Comparison of ENCODE assay signal across 10 cellular contexts in genomic region chr3:105827101-105827634, GRCh38. TPM values are rescaled to one million over a fixed set of nuclear protein-coding genes. Genes with fewer than 3 reads are reported as not detected.
A peak's percentile ranks its signal among the peaks of the same experiment; 100 is the strongest.
DNase-seq lines count a peak whose midpoint lies in the region; ATAC-seq and TF ChIP-seq lines count a peak whose summit lies in the region.
"Had no signal": no experiment of that assay in that cellular context is flagged by ENCODE, and none has a peak within 500 bp of the region (broad histone marks: within the 10 kb centered on the region; RNA-seq: fewer than 3 reads in every experiment).

No MANE protein-coding gene starts in this region.

- peak overlapping the region; percentile 99 for H3K27ac Mint-ChIP-seq in activated naive CD4-positive, alpha-beta T cell treated with anti-CD3 and anti-CD28 coated beads for 36 hours
- H3K27ac Mint-ChIP-seq in activated naive CD8-positive, alpha-beta T cell treated with anti-CD3 and anti-CD28 coated beads, Interleukin-2, amount 10 ng/mL, durations not matched to agents 7 days and 5 days, result peak overlapping the region; percentile 79

- intact Hi-C loops in activated naive CD4-positive, alpha-beta T cell treated with anti-CD3 and anti-CD28 coated beads for 36 hours (cut with micrococcal nuclease), result loop anchor here (1.0 kb wide), 14 partner anchors 20 to 601 kb away; no protein-coding TSS in a partner anchor
- intact Hi-C loops in left colon (cut with DNase I, micrococcal nuclease), result no loop called here

- H3K4me1 Mint-ChIP-seq in activated naive CD4-positive, alpha-beta T cell treated with anti-CD3 and anti-CD28 coated beads for 36 hours (ENCODE audit: low read depth), result peaks cover 84% of the 10 kb centered on the region
- peaks cover 66% of the 10 kb centered on the region for H3K4me1 Mint-ChIP-seq in activated naive CD8-positive, alpha-beta T cell treated with anti-CD3 and anti-CD28 coated beads, Interleukin-2, amount 10 ng/mL, durations not matched to agents 7 days and 5 days

- H3K4me3 Mint-ChIP-seq in activated naive CD4-positive, alpha-beta T cell treated with anti-CD3 and anti-CD28 coated beads for 36 hours, result peak overlapping the region; percentile 47
- peak overlapping the region; percentile 74 for H3K4me3 Mint-ChIP-seq in activated naive CD8-positive, alpha-beta T cell treated with anti-CD3 and anti-CD28 coated beads, Interleukin-2, amount 10 ng/mL, durations not matched to agents 7 days and 5 days
- H3K4me3 Mint-ChIP-seq: neural crest cell had no signal

- ATAC-seq in HG02852 (IDR thresholded peaks at IDR 0.05; ENCODE audit: unreplicated experiment) (peak; percentile 39), left colon (no peak)
- ATAC-seq in activated naive CD8-positive, alpha-beta T cell treated with anti-CD3 and anti-CD28 coated beads, Interleukin-2, amount 10 ng/mL, durations not matched to agents 7 days and 5 days (ENCODE audit: low read depth), result peak; percentile 8
- peak; percentile 60 for ATAC-seq in stimulated activated naive CD8-positive, alpha-beta T cell treated with anti-CD3 and anti-CD28 coated beads, Interleukin-15, Interleukin-2, amounts not matched to agents 100 U/mL and 50 U/mL, for 24 hours

- CTCF ChIA-PET in activated naive CD4-positive, alpha-beta T cell treated with anti-CD3 and anti-CD28 coated beads for 36 hours (lab: Charles Lee), result interaction anchor here (0.8 to 1.5 kb wide), 2 partner anchors 57 to 62 kb away, joined by 4 read pairs; no protein-coding TSS in a partner anchor

- H3K36me3 Mint-ChIP-seq in activated naive CD4-positive, alpha-beta T cell treated with anti-CD3 and anti-CD28 coated beads for 36 hours (ENCODE audit: low read depth), result peaks cover 48% of the 10 kb centered on the region
- H3K36me3 Mint-ChIP-seq in activated naive CD8-positive, alpha-beta T cell treated with anti-CD3 and anti-CD28 coated beads, Interleukin-2, amount 10 ng/mL, durations not matched to agents 7 days and 5 days, result peaks cover 66% of the 10 kb centered on the region

- POLR2A ChIA-PET in activated naive CD8-positive, alpha-beta T cell treated with anti-CD3 and anti-CD28 coated beads, Interleukin-2, amount 10 ng/mL, durations not matched to agents 7 days and 5 days (lab: Charles Lee), result no interaction called here

- DNase-seq in activated naive CD4-positive, alpha-beta T cell treated with anti-CD3 and anti-CD28 coated beads for 36 hours, result no peak
- no peak for DNase-seq in activated naive CD4-positive, alpha-beta T cell (lab: John Stamatoyannopoulos, UW)
- DNase-seq in activated naive CD8-positive, alpha-beta T cell treated with anti-CD3 and anti-CD28 coated beads, Interleukin-2, amount 10 ng/mL, durations not matched to agents 7 days and 5 days, result no peak
- no peak for DNase-seq in stimulated activated naive CD8-positive, alpha-beta T cell treated with anti-CD3 and anti-CD28 coated beads, Interleukin-15, Interleukin-2, amounts not matched to agents 100 U/mL and 50 U/mL, for 24 hours
- DNase-seq in NCI-H1694 treated with DMSO at 0.1 percent for 48 hours (lab: John Stamatoyannopoulos, UW) (no peak), erythroblast (lab: John Stamatoyannopoulos, UW) (no peak), left colon (no peak)
- DNase-seq: NCI-H2171 treated with DMSO at 0.1 percent for 48 hours had no signal

- H3K27me3 Mint-ChIP-seq in activated naive CD4-positive, alpha-beta T cell treated with anti-CD3 and anti-CD28 coated beads for 36 hours (ENCODE audit: low read depth), result no peaks in the 10 kb centered on the region
- H3K27me3 Mint-ChIP-seq in activated naive CD8-positive, alpha-beta T cell treated with anti-CD3 and anti-CD28 coated beads, Interleukin-2, amount 10 ng/mL, durations not matched to agents 7 days and 5 days, result no peaks in the 10 kb centered on the region

- TF ChIP-seq POLR2A in erythroblast (IDR thresholded peaks at IDR 0.05; ENCODE audit: low read length), result no peak

- no peaks in the 10 kb centered on the region for H3K9me3 Mint-ChIP-seq in activated naive CD4-positive, alpha-beta T cell treated with anti-CD3 and anti-CD28 coated beads for 36 hours
- peaks cover 1% of the 10 kb centered on the region for H3K9me3 Mint-ChIP-seq in activated naive CD8-positive, alpha-beta T cell treated with anti-CD3 and anti-CD28 coated beads, Interleukin-2, amount 10 ng/mL, durations not matched to agents 7 days and 5 days
- H3K9me3 Mint-ChIP-seq: neural crest cell had no signal

RNA-seq across cellular contexts. Expression of gene CBLB, which starts 41.6 kb away (rescaled TPM):
- total RNA-seq in activated naive CD4-positive, alpha-beta T cell treated with anti-CD3 and anti-CD28 coated beads for 36 hours, result 10 to 100 TPM; 72.8 to 78.9 TPM
- total RNA-seq in activated naive CD8-positive, alpha-beta T cell treated with anti-CD3 and anti-CD28 coated beads, Interleukin-2, amount 10 ng/mL, durations not matched to agents 7 days and 5 days, result 100 to 1,000 TPM; 146 to 157 TPM
- 10 to 100 TPM; 36.7 to 50.2 TPM for total RNA-seq in left colon
